12 cellular contexts compared by ENCODE assay signal in genomic region chr15:45794768-45795486, GRCh38.
DNase-seq lines count a peak whose midpoint lies in the region; ATAC-seq, FAIRE-seq and TF ChIP-seq lines count a peak whose summit lies in the region.
"Had no signal": no experiment of that assay in that cellular context is flagged by ENCODE, and none has a peak within 500 bp of the region (broad histone marks: within the 10 kb centered on the region; RNA-seq: fewer than 3 reads in every experiment).

No MANE protein-coding gene starts in this region.

- FAIRE-seq in kidney (lab: Jason Lieb, UNC) = no peak
- FAIRE-seq: urothelium cell line had no signal

- H3K27me3 ChIP-seq in CD8-positive, alpha-beta memory T cell (ENCODE audit: insufficient read depth, low read length, poor library complexity, severe bottlenecking) = no peaks in the 10 kb centered on the region
- H3K27me3 ChIP-seq in WERI-Rb-1 (ENCODE audit: insufficient read depth, low read depth, severe bottlenecking) = no peaks in the 10 kb centered on the region

- DNase-seq in COLO668 (lab: John Stamatoyannopoulos, UW; ENCODE audit: unreplicated experiment) = peak; percentile 75
- peak; percentile 15 for DNase-seq in GM19238 (ENCODE audit: insufficient read length, low spot score)
- peak; percentile 78 for DNase-seq in NCI-H69 (lab: John Stamatoyannopoulos, UW)
- no peak for DNase-seq in CD8-positive, alpha-beta memory T cell
- DNase-seq in WERI-Rb-1 = no peak
- DNase-seq in kidney = no peak
- DNase-seq: activated CD4-positive, alpha-beta T cell treated with anti-CD3 and anti-CD28 coated beads, Interleukin-2, amount 50 U/mL, for 4 hours had no signal

- ATAC-seq in HG03159 (IDR thresholded peaks at IDR 0.05; ENCODE audit: unreplicated experiment) (peak; percentile 61), HG02610 (IDR thresholded peaks at IDR 0.05; ENCODE audit: unreplicated experiment) (no peak)

- no peaks in the 10 kb centered on the region for H3K9me3 ChIP-seq in CD8-positive, alpha-beta memory T cell (ENCODE audit: low read length)
- H3K9me3 ChIP-seq in WERI-Rb-1 (ENCODE audit: severe bottlenecking) (no peaks in the 10 kb centered on the region), kidney (ENCODE audit: control insufficient read depth in 1 of 2, low read length in 2 of 2) (no peaks in the 10 kb centered on the region)
- H3K9me3 ChIP-seq: prostate gland had no signal

- no peak overlapping the region for H3K4me3 ChIP-seq in CD8-positive, alpha-beta memory T cell (ENCODE audit: low read length)
- no peak overlapping the region for H3K4me3 ChIP-seq in WERI-Rb-1 (ENCODE audit: low read depth, low read length)
- no peak overlapping the region for H3K4me3 ChIP-seq in kidney (ENCODE audit: low read length in 2 of 2)
- H3K4me3 ChIP-seq: prostate gland had no signal

- H3K9me3 Mint-ChIP-seq in CD8-positive, alpha-beta memory T cell = no peaks in the 10 kb centered on the region
- H3K9me3 Mint-ChIP-seq: HFFc6 had no signal

- no peak overlapping the region for H3K9ac ChIP-seq in kidney (ENCODE audit: low read length in 2 of 2)

- peaks cover 17 to 31% of the 10 kb centered on the region in 2 donors for H3K27me3 Mint-ChIP-seq in CD8-positive, alpha-beta memory T cell

- CTCF ChIA-PET in CD8-positive, alpha-beta memory T cell (lab: Charles Lee) = no interaction called here

- H3K4me1 ChIP-seq in CD8-positive, alpha-beta memory T cell (ENCODE audit: insufficient read depth, low read length) = no peaks in the 10 kb centered on the region
- H3K4me1 ChIP-seq in kidney (ENCODE audit: control insufficient read depth in 1 of 2, insufficient read depth in 1 of 2, low read depth in 1 of 2, low read length in 2 of 2) = no peaks in the 10 kb centered on the region
- H3K4me1 ChIP-seq: prostate gland had no signal

- no peak overlapping the region for H3K4me3 Mint-ChIP-seq in CD8-positive, alpha-beta memory T cell
- H3K4me3 Mint-ChIP-seq: HFFc6 had no signal

- TF ChIP-seq CTCF in WERI-Rb-1 (IDR thresholded peaks at IDR 0.05; ENCODE audit: low read depth, low read length) (no peak), kidney (IDR thresholded peaks at IDR 0.05; ENCODE audit: borderline replicate concordance, extremely low read depth, insufficient read depth) (no peak)

- no peaks in the 10 kb centered on the region for H3K4me1 Mint-ChIP-seq in CD8-positive, alpha-beta memory T cell

- no peaks in the 10 kb centered on the region for H3K36me3 Mint-ChIP-seq in CD8-positive, alpha-beta memory T cell

- H3K27ac ChIP-seq in CD8-positive, alpha-beta memory T cell (ENCODE audit: low read depth, low read length) = no peak overlapping the region
- no peak overlapping the region for H3K27ac ChIP-seq in WERI-Rb-1
- H3K27ac ChIP-seq in kidney (ENCODE audit: low read depth in 2 of 2, low read length in 2 of 2) = no peak overlapping the region
- H3K27ac ChIP-seq: prostate gland had no signal

- POLR2A ChIA-PET in CD8-positive, alpha-beta memory T cell (lab: Charles Lee) = no interaction called here

- no peaks in the 10 kb centered on the region for H3K36me3 ChIP-seq in CD8-positive, alpha-beta memory T cell (ENCODE audit: insufficient read depth, low read length)
- H3K36me3 ChIP-seq in WERI-Rb-1 = no peaks in the 10 kb centered on the region
- no peaks in the 10 kb centered on the region for H3K36me3 ChIP-seq in kidney (ENCODE audit: control insufficient read depth in 1 of 2, insufficient read depth in 2 of 2, low read length in 2 of 2)
- H3K36me3 ChIP-seq: prostate gland had no signal

- H3K27ac Mint-ChIP-seq in CD8-positive, alpha-beta memory T cell = no peak overlapping the region
- H3K27ac Mint-ChIP-seq: HFFc6 had no signal

- intact Hi-C loops in kidney (cut with DNase I) = no loop called here

Comparison
In these comparisons a context has a peak if more than half of its experiments do, and no peak if none do; other contexts are left out.
1. DNase-seq: peak in COLO668 (single experiment), GM19238 (single experiment) and NCI-H69 (single experiment); none in CD8-positive, alpha-beta memory T cell (0 of 5), WERI-Rb-1 (single experiment) and kidney (single experiment).